In genomic region chr6:154783229-154783628, GRCh38 we compare ENCODE assay signal across 22 cellular contexts. TPM values are rescaled to one million over a fixed set of nuclear protein-coding genes. Genes with fewer than 3 reads are reported as not detected.
A peak's percentile ranks its signal among the peaks of the same experiment; 100 is the strongest.
DNase-seq lines count a peak whose midpoint lies in the region; ATAC-seq and TF ChIP-seq lines count a peak whose summit lies in the region.
"Had no signal": no experiment of that assay in that cellular context is flagged by ENCODE, and none has a peak within 500 bp of the region (broad histone marks: within the 10 kb centered on the region; RNA-seq: fewer than 3 reads in every experiment).

No MANE protein-coding gene starts in this region.

- H2BK20ac ChIP-seq in H9 (ENCODE audit: low read depth, low read length, poor library complexity, severe bottlenecking): no peak overlapping the region

- H2BK5ac ChIP-seq in H9 (ENCODE audit: insufficient read length, low read length): no peak overlapping the region

- no peak overlapping the region for H4K8ac ChIP-seq in H9 (replicated peaks; ENCODE audit: insufficient read length, low read depth, low read length)

- peaks cover 17 to 19% of the 10 kb centered on the region in 2 experiments for H3K4me1 Mint-ChIP-seq in H9

- intact Hi-C loops in posterior vena cava (cut with DNase I): no loop called here

- H4K91ac ChIP-seq in H9 (ENCODE audit: insufficient read length, low read depth, low read length): no peak overlapping the region

- no peak overlapping the region for H3K18ac ChIP-seq in H9 (ENCODE audit: insufficient read length, low read depth, low read length)

- DNase-seq in Karpas-422: no peak
- DNase-seq in posterior vena cava (ENCODE audit: low spot score): no peak
- DNase-seq in H9: no peak
- DNase-seq in amygdala (lab: John Stamatoyannopoulos, UW): no peak
- no peak for DNase-seq in DMS53 treated with DMSO at 0.1 percent for 48 hours (lab: John Stamatoyannopoulos, UW; ENCODE audit: unreplicated experiment)
- DNase-seq: activated CD4-positive, alpha-beta T cell treated with anti-CD3 and anti-CD28 coated beads, Interleukin-2, amount 10 ng/mL, durations not matched to agents 7 days and 5 days; activated CD8-positive, alpha-beta memory T cell treated with anti-CD3 and anti-CD28 coated beads, Interleukin-2, amount 50 U/mL, for 4 hours; effector memory CD4-positive, alpha-beta T cell; EL; islet precursor cell; KBM-7; NCI-H526 treated with DMSO at 0.1 percent for 48 hours; psoas muscle had no signal

- H3K36me3 Mint-ChIP-seq in H9 (ENCODE audit: insufficient read depth in 1 of 3, low read depth in 3 of 3): peaks cover 20 to 39% (median 32%) of the 10 kb centered on the region in 3 experiments; a peak in 6 of 7 replicates

- peaks cover 36% of the 10 kb centered on the region; the same call in 1 of the 2 replicates for H3K36me3 ChIP-seq in Karpas-422 (ENCODE audit: insufficient read depth, low read length)

- H2BK15ac ChIP-seq in H9 (ENCODE audit: low read depth, low read length): no peak overlapping the region

- no peak overlapping the region for H3K9ac ChIP-seq in Karpas-422 (ENCODE audit: low read length)
- no peak overlapping the region for H3K9ac ChIP-seq in H9 (ENCODE audit: extremely low read depth, insufficient read length, low read length)
- H3K9ac ChIP-seq: BLaER1 treated with 17β-estradiol and CSF1 and Interleukin-3, amounts not matched to agents 10 nM and 100 nM had no signal

- H3K4me1 ChIP-seq in Karpas-422 (ENCODE audit: low read length) (peaks cover 28% of the 10 kb centered on the region), H9 (ENCODE audit: insufficient read depth, low read length) (no peaks in the 10 kb centered on the region; the same call in 1 of the 2 replicates)
- H3K4me1 ChIP-seq: BLaER1 treated with 17β-estradiol and CSF1 and Interleukin-3, amounts not matched to agents 10 nM and 100 nM; psoas muscle; vagina had no signal

- no peaks in the 10 kb centered on the region for H3K9me3 Mint-ChIP-seq in H9
- H3K9me3 Mint-ChIP-seq: activated CD4-positive, alpha-beta T cell treated with anti-CD3 and anti-CD28 coated beads, Interleukin-2, amount 10 ng/mL, durations not matched to agents 7 days and 5 days had no signal

- H3K27me3 ChIP-seq in Karpas-422 (ENCODE audit: low read length): no peaks in the 10 kb centered on the region
- no peaks in the 10 kb centered on the region for H3K27me3 ChIP-seq in H9 (ENCODE audit: insufficient read depth, low read length)
- H3K27me3 ChIP-seq: BLaER1 treated with 17β-estradiol and CSF1 and Interleukin-3, amounts not matched to agents 10 nM and 100 nM; vagina had no signal

- H2AK5ac ChIP-seq in H9 (ENCODE audit: insufficient read length, low read length): no peak overlapping the region

- no peak overlapping the region for H4K5ac ChIP-seq in H9 (ENCODE audit: insufficient read length, low read depth, low read length)

- no peak overlapping the region for H2BK12ac ChIP-seq in H9 (ENCODE audit: insufficient read length, low read depth, low read length)

- H3K27ac Mint-ChIP-seq in H9: no peak overlapping the region
- H3K27ac Mint-ChIP-seq: activated CD4-positive, alpha-beta T cell treated with anti-CD3 and anti-CD28 coated beads, Interleukin-2, amount 10 ng/mL, durations not matched to agents 7 days and 5 days; brain had no signal

- H3K4me2 ChIP-seq in Karpas-422 (ENCODE audit: low read depth, low read length, poor library complexity, severe bottlenecking) (no peak overlapping the region), H9 (ENCODE audit: insufficient read depth, insufficient read length, low read length) (no peak overlapping the region)
- H3K4me2 ChIP-seq: BLaER1 treated with 17β-estradiol and CSF1 and Interleukin-3, amounts not matched to agents 10 nM and 100 nM had no signal

- no peaks in the 10 kb centered on the region for H3K79me1 ChIP-seq in H9 (ENCODE audit: insufficient read depth, low read depth, low read length, poor library complexity, severe bottlenecking)

- no peak overlapping the region for H3K14ac ChIP-seq in H9 (ENCODE audit: insufficient read depth, low read length)

- peaks cover 98% of the 10 kb centered on the region for H3K79me2 ChIP-seq in Karpas-422 (ENCODE audit: low read length)
- peaks cover 1% of the 10 kb centered on the region; the same call in 1 of the 2 replicates for H3K79me2 ChIP-seq in H9 (ENCODE audit: insufficient read depth, low read length)

- H3K27ac ChIP-seq in Karpas-422 (ENCODE audit: low read length): 0 out of 2 replicates have a peak overlapping the region, but pooled peaks have one; percentile 2
- no peak overlapping the region for H3K27ac ChIP-seq in H9 (ENCODE audit: insufficient read length, low read depth, low read length)
- H3K27ac ChIP-seq: BLaER1 treated with 17β-estradiol and CSF1 and Interleukin-3, amounts not matched to agents 10 nM and 100 nM; psoas muscle; SK-N-MC; vagina had no signal

- H4K20me1 ChIP-seq in Karpas-422 (ENCODE audit: insufficient read depth, low read depth, low read length) (no peaks in the 10 kb centered on the region), H9 (ENCODE audit: control insufficient read depth, insufficient read depth, insufficient read length) (no peaks in the 10 kb centered on the region)

- WGBS in H9 (ENCODE audit: extremely low coverage, insufficient read length, low lambda C conversion rate): no CpG with 5 or more reads among the region's 2 CpGs

- no peak overlapping the region for H3K4ac ChIP-seq in H9 (ENCODE audit: low read depth, low read length)

- no peak overlapping the region for H3K23ac ChIP-seq in H9 (ENCODE audit: insufficient read length, low read depth, low read length)

- no peak overlapping the region for H3K4me3 Mint-ChIP-seq in H9
- H3K4me3 Mint-ChIP-seq: activated CD4-positive, alpha-beta T cell treated with anti-CD3 and anti-CD28 coated beads, Interleukin-2, amount 10 ng/mL, durations not matched to agents 7 days and 5 days; brain had no signal

- peaks cover 2% of the 10 kb centered on the region; the same call in 1 of the 2 replicates for H3K27me3 Mint-ChIP-seq in H9 (ENCODE audit: low read depth)
- H3K27me3 Mint-ChIP-seq: activated CD4-positive, alpha-beta T cell treated with anti-CD3 and anti-CD28 coated beads, Interleukin-2, amount 10 ng/mL, durations not matched to agents 7 days and 5 days; brain had no signal

- no peak overlapping the region for H3T11ph ChIP-seq in H9 (ENCODE audit: low read length)

- no peaks in the 10 kb centered on the region for H3K9me3 ChIP-seq in Karpas-422 (ENCODE audit: low read length)
- no peaks in the 10 kb centered on the region for H3K9me3 ChIP-seq in H9 (ENCODE audit: control insufficient read depth, low read depth, low read length)
- H3K9me3 ChIP-seq: BLaER1 treated with 17β-estradiol and CSF1 and Interleukin-3, amounts not matched to agents 10 nM and 100 nM; psoas muscle; vagina had no signal

- H3K56ac ChIP-seq in H9 (ENCODE audit: insufficient read length, low read depth, low read length): no peak overlapping the region

- no peaks in the 10 kb centered on the region for H3K9me2 ChIP-seq in Karpas-422 (replicated peaks; ENCODE audit: insufficient read depth, low read length)

- no peak overlapping the region for H3K4me3 ChIP-seq in Karpas-422 (ENCODE audit: low read length)
- H3K4me3 ChIP-seq: BLaER1 treated with 17β-estradiol and CSF1 and Interleukin-3, amounts not matched to agents 10 nM and 100 nM; psoas muscle; SK-N-MC; vagina had no signal

- ATAC-seq in GM18508 (IDR thresholded peaks at IDR 0.05; ENCODE audit: insufficient read depth, unreplicated experiment): peak; percentile 51
- ATAC-seq in GM19452 (IDR thresholded peaks at IDR 0.05; ENCODE audit: unreplicated experiment): peak; percentile 77
- peak; percentile 72 for ATAC-seq in HG03064 (IDR thresholded peaks at IDR 0.05; ENCODE audit: low read depth, unreplicated experiment)
- ATAC-seq: esophagus mucosa, HCT116, psoas muscle had no signal

- no peak overlapping the region for H2BK120ac ChIP-seq in H9 (ENCODE audit: low read depth, low read length, poor library complexity, severe bottlenecking)

- no peaks in the 10 kb centered on the region for H3K23me2 ChIP-seq in H9 (ENCODE audit: insufficient read length, low read depth, low read length, poor library complexity, severe bottlenecking)

- no peak for TF ChIP-seq CTCF in H9 (conservative IDR thresholded peaks at IDR 0.05)

- no peak overlapping the region for H2AFZ ChIP-seq in Karpas-422 (ENCODE audit: low read length)
- H2AFZ ChIP-seq in H9 (ENCODE audit: low read length): no peak overlapping the region

RNA-seq across cellular contexts. Expression of gene SCAF8, which starts 50.0 kb away (rescaled TPM):
- total RNA-seq in Karpas-422 (2014; rRNA removed; shearing (Covaris generic); ENCODE audit: low replicate concordance): 30.1 and 44.8 TPM in 2 replicates
- total RNA-seq in posterior vena cava (10 to 100 TPM; 37.3 to 37.9 TPM), H9 (2021) (78.2 and 78.5 TPM in 2 replicates)
